ENCODE assay signal across 8 cellular contexts in the genomic region with DNA sequence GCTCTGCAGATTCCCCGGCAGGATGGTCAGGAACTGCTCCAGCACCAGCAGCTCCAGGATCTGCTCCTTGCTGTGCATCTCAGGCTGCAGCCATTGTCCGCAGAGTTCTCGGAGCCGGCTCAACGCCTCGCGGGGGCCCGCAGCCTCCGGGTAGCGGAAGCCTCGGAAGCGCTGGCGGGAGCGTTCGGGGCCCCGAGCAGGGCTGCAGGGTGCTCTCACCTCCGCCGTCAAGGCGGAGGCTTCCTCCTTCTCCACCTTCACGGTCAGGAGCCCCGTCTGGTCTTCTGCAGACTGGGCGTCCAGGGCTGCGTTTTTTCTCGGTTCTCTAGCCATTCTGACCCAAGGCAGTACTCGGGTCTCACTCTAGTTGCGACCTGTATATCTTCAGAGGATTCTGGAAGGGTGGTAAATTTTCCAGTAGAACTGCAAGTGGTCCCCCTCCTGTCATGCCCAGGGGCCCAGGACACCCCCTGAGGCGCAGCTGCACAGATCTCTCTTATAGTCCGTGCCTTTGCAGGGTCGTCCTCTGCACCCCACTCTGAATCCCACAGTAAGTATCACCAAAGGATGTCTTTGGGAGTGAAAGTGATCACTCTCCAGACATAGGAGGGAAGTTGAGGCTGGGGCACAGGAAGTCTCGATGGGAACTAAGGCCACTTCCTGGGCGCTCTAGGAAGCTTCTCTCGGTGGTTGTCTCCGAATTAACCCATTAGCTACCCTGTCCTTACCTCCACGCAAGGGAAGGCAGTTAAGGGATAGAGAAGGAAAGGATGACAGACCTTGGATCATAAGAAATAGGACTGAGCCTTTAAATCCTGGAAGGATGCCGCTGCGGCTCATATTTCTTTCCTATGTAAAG. TPM values are rescaled to one million over a fixed set of nuclear protein-coding genes. Genes with fewer than 3 reads are reported as not detected.
A peak's percentile ranks its signal among the peaks of the same experiment; 100 is the strongest.
DNase-seq lines count a peak whose midpoint lies in the region; ATAC-seq and TF ChIP-seq lines count a peak whose summit lies in the region.

A gene (minus strand): TSS at position 622 of the 859 bp plus-strand sequence. CDS start 289 bp downstream, at position 333.

- no peak for TF ChIP-seq CTCF in endothelial cell (IDR thresholded peaks at IDR 0.05; ENCODE audit: unreplicated experiment)

- 1% methylated on average over 18 to 27 of the region's 36 CpGs for WGBS in mesodermal cell (ENCODE audit: insufficient coverage in 2 of 2), 2 experiments

- no peaks in the 10 kb centered on the region for H3K9me3 Mint-ChIP-seq in endothelial cell (ENCODE audit: unreplicated experiment)

- peaks cover 14% of the 10 kb centered on the region for H3K36me3 ChIP-seq in mesodermal cell (ENCODE audit: control insufficient read depth, insufficient read depth, low read length)

- H3K27ac Mint-ChIP-seq in endothelial cell (ENCODE audit: unreplicated experiment), result peak within 1 kb of the TSS; percentile 74

- peak in 13 of 14 donors; percentile 6 to 83 (median 61) for DNase-seq in C1 segment of cervical spinal cord (lab: John Stamatoyannopoulos, UW)
- peak; percentile 80 for DNase-seq in HT1080 (ENCODE audit: low read depth)
- peak; percentile 77 for DNase-seq in NOMO-1 treated with DMSO at 0.1 percent for 48 hours (lab: John Stamatoyannopoulos, UW; ENCODE audit: unreplicated experiment)
- peak; percentile 27 to 53 (median 50) for DNase-seq in activated CD8-positive, alpha-beta memory T cell treated with anti-CD3 and anti-CD28 coated beads for 48 hours (ENCODE audit: low read depth in 2 of 3, low spot score in 2 of 3)
- peak; percentile 57 for DNase-seq in endothelial cell (ENCODE audit: low spot score)
- peak; percentile 64 for DNase-seq in stimulated activated CD8-positive, alpha-beta memory T cell treated with anti-CD3 and anti-CD28 coated beads, Interleukin-15, amount 100 ng/mL, for 1 hour (ENCODE audit: low read depth)

- H3K27me3 Mint-ChIP-seq in endothelial cell (ENCODE audit: unreplicated experiment), result peaks cover 2% of the 10 kb centered on the region

- ATAC-seq in GM19372 (IDR thresholded peaks at IDR 0.05; ENCODE audit: low read depth, unreplicated experiment), result peak; percentile 83

- H3K4me1 Mint-ChIP-seq in endothelial cell (ENCODE audit: unreplicated experiment), result peaks cover 13% of the 10 kb centered on the region

- no peak within 1 kb of the TSS for H3K27ac ChIP-seq in mesodermal cell (ENCODE audit: low read depth, low read length, severe bottlenecking)

- H3K4me3 ChIP-seq in mesodermal cell (ENCODE audit: extremely low read depth, insufficient read depth, low read length, poor library complexity, severe bottlenecking), result peak within 1 kb of the TSS; percentile 91

- peaks cover 6% of the 10 kb centered on the region for H3K4me1 ChIP-seq in mesodermal cell (ENCODE audit: control insufficient read depth, insufficient read depth, low read length, poor library complexity, severe bottlenecking)

- H3K4me3 Mint-ChIP-seq in endothelial cell (ENCODE audit: unreplicated experiment), result peak within 1 kb of the TSS; percentile 99

- H3K9me3 ChIP-seq in mesodermal cell (ENCODE audit: control insufficient read depth, low read length), result no peaks in the 10 kb centered on the region

- H3K36me3 Mint-ChIP-seq in endothelial cell (ENCODE audit: low read depth, unreplicated experiment), result no peaks in the 10 kb centered on the region

RNA-seq across cellular contexts. Expression of the gene that starts here (rescaled TPM):
- total RNA-seq in HT1080 (2014; rRNA removed; shearing (Covaris generic)), result 3.2 and 4.8 TPM in 2 replicates
- polyA plus RNA-seq in HT1080 (2015; cell fraction: cytosol; rRNA removed), result 2.7 and 3.2 TPM in 2 replicates
- 7.3 and 8.0 TPM in 2 replicates for polyA plus RNA-seq in HT1080 (2015; cell fraction: nucleus; rRNA removed)
- 10.6 TPM for total RNA-seq in endothelial cell (ENCODE audit: unreplicated experiment)
- 7.4 TPM for polyA plus RNA-seq in mesodermal cell (2013, experiment 1 of 2)
- polyA plus RNA-seq in mesodermal cell (2013, experiment 2 of 2), result 6.3 TPM
